Comparison of ENCODE assay signal across 3 cellular contexts in the genomic region with DNA sequence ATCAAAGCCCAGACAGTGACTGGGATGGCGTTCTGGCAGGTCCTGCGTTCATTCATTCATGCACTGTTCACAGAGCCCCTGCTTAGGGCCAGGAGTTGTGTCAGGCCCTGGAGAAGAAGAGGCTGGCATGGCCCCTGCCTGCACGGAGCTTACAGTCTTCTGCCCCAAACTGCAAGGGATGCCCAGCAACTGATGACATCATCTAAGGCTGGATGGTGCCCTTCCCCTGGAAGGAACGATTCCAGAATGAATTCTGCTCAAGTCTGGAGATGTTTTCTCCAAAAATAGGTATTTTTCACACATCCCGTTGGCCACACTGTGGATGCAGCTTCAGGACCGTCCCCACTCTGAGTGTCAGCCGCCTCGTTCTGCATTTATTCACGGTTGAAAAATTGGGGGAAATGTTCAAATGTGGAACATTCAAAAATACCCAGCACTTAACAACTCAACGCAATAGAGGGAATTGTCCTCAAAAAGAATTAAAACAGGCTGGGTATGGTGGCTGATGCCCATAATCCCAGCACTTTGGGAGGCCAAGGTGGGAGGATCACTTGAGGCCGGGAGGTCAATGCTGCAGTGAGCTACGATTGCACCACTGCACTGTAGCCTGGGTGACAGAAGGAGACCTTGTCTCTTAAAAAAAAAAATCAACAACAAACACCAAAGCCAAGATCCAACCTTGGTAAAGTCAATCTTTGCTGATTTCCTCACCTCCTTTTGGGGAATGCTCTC.
A peak's percentile ranks its signal among the peaks of the same experiment; 100 is the strongest.
TF ChIP-seq lines count a peak whose summit lies in the region.

No MANE protein-coding gene starts in this region.

TF ChIP-seq in SK-N-SH, 30 proteins besides CTCF, POLR2A, EP300 and RAD21 (continued from another document):
- TF ChIP-seq, protein P1, sequence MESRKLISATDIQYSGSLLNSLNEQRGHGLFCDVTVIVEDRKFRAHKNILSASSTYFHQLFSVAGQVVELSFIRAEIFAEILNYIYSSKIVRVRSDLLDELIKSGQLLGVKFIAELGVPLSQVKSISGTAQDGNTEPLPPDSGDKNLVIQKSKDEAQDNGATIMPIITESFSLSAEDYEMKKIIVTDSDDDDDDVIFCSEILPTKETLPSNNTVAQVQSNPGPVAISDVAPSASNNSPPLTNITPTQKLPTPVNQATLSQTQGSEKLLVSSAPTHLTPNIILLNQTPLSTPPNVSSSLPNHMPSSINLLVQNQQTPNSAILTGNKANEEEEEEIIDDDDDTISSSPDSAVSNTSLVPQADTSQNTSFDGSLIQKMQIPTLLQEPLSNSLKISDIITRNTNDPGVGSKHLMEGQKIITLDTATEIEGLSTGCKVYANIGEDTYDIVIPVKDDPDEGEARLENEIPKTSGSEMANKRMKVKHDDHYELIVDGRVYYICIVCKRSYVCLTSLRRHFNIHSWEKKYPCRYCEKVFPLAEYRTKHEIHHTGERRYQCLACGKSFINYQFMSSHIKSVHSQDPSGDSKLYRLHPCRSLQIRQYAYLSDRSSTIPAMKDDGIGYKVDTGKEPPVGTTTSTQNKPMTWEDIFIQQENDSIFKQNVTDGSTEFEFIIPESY (IDR thresholded peaks at IDR 0.05; ENCODE audit: borderline replicate concordance, low read depth), result no peak
- TF ChIP-seq RFX5 (IDR thresholded peaks at IDR 0.05; ENCODE audit: low read length) (peak; percentile 94), JUND (IDR thresholded peaks at IDR 0.05) (no peak)

TF ChIP-seq in SK-N-SH treated with all-trans-retinoic acid at 6 μM for 48 hours, 23 proteins besides CTCF, POLR2A, EP300 and RAD21 (continued from another document):
- TF ChIP-seq, protein P2, sequence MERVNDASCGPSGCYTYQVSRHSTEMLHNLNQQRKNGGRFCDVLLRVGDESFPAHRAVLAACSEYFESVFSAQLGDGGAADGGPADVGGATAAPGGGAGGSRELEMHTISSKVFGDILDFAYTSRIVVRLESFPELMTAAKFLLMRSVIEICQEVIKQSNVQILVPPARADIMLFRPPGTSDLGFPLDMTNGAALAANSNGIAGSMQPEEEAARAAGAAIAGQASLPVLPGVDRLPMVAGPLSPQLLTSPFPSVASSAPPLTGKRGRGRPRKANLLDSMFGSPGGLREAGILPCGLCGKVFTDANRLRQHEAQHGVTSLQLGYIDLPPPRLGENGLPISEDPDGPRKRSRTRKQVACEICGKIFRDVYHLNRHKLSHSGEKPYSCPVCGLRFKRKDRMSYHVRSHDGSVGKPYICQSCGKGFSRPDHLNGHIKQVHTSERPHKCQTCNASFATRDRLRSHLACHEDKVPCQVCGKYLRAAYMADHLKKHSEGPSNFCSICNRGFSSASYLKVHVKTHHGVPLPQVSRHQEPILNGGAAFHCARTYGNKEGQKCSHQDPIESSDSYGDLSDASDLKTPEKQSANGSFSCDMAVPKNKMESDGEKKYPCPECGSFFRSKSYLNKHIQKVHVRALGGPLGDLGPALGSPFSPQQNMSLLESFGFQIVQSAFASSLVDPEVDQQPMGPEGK (CRISPR knock-in tag; IDR thresholded peaks at IDR 0.05; ENCODE audit: borderline replicate concordance), result no peak
- TF ChIP-seq TOX (CRISPR knock-in tag; IDR thresholded peaks at IDR 0.05; ENCODE audit: borderline replicate concordance) (no peak), ZFP30 (CRISPR knock-in tag; IDR thresholded peaks at IDR 0.05) (no peak), ISL1 (CRISPR knock-in tag; IDR thresholded peaks at IDR 0.05) (no peak), RARB (CRISPR knock-in tag; IDR thresholded peaks at IDR 0.05) (no peak), ARNTL (CRISPR knock-in tag; IDR thresholded peaks at IDR 0.05; ENCODE audit: borderline replicate concordance, low read depth) (no peak), ZFP3 (CRISPR knock-in tag; IDR thresholded peaks at IDR 0.05) (no peak), PPARA (CRISPR knock-in tag; IDR thresholded peaks at IDR 0.05; ENCODE audit: borderline replicate concordance) (no peak), ZNF70 (CRISPR knock-in tag; IDR thresholded peaks at IDR 0.05) (no peak), OSR1 (CRISPR knock-in tag; IDR thresholded peaks at IDR 0.05) (no peak), SNAI2 (CRISPR knock-in tag; IDR thresholded peaks at IDR 0.05) (no peak), ZC3H10 (CRISPR knock-in tag; IDR thresholded peaks at IDR 0.05) (no peak), CSDC2 (CRISPR knock-in tag; IDR thresholded peaks at IDR 0.05) (no peak), TCF4 (CRISPR knock-in tag; IDR thresholded peaks at IDR 0.05; ENCODE audit: borderline replicate concordance) (no peak), ZNF565 (CRISPR knock-in tag; conservative IDR thresholded peaks at IDR 0.05; ENCODE audit: low read depth) (no peak), ZNF8 (CRISPR knock-in tag; IDR thresholded peaks at IDR 0.05) (no peak)
- TF ChIP-seq, protein P3, sequence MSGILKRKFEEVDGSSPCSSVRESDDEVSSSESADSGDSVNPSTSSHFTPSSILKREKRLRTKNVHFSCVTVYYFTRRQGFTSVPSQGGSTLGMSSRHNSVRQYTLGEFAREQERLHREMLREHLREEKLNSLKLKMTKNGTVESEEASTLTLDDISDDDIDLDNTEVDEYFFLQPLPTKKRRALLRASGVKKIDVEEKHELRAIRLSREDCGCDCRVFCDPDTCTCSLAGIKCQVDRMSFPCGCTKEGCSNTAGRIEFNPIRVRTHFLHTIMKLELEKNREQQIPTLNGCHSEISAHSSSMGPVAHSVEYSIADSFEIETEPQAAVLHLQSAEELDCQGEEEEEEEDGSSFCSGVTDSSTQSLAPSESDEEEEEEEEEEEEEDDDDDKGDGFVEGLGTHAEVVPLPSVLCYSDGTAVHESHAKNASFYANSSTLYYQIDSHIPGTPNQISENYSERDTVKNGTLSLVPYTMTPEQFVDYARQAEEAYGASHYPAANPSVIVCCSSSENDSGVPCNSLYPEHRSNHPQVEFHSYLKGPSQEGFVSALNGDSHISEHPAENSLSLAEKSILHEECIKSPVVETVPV (CRISPR knock-in tag; IDR thresholded peaks at IDR 0.05), result no peak
- TF ChIP-seq, protein P4, sequence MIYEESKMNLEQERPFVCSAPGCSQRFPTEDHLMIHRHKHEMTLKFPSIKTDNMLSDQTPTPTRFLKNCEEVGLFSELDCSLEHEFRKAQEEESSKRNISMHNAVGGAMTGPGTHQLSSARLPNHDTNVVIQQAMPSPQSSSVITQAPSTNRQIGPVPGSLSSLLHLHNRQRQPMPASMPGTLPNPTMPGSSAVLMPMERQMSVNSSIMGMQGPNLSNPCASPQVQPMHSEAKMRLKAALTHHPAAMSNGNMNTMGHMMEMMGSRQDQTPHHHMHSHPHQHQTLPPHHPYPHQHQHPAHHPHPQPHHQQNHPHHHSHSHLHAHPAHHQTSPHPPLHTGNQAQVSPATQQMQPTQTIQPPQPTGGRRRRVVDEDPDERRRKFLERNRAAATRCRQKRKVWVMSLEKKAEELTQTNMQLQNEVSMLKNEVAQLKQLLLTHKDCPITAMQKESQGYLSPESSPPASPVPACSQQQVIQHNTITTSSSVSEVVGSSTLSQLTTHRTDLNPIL (CRISPR knock-in tag; IDR thresholded peaks at IDR 0.05; ENCODE audit: low read depth), result no peak
- TF ChIP-seq, protein P5, sequence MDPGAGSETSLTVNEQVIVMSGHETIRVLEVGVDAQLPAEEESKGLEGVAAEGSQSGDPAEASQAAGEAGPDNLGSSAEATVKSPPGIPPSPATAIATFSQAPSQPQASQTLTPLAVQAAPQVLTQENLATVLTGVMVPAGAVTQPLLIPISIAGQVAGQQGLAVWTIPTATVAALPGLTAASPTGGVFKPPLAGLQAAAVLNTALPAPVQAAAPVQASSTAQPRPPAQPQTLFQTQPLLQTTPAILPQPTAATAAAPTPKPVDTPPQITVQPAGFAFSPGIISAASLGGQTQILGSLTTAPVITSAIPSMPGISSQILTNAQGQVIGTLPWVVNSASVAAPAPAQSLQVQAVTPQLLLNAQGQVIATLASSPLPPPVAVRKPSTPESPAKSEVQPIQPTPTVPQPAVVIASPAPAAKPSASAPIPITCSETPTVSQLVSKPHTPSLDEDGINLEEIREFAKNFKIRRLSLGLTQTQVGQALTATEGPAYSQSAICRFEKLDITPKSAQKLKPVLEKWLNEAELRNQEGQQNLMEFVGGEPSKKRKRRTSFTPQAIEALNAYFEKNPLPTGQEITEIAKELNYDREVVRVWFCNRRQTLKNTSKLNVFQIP (CRISPR knock-in tag; IDR thresholded peaks at IDR 0.05; ENCODE audit: borderline replicate concordance, low read depth), result no peak

TF ChIP-seq in A549, 52 proteins besides CTCF, POLR2A, EP300 and RAD21 (continued from another document):
- no peak for TF ChIP-seq KDM1A (IDR thresholded peaks at IDR 0.05; ENCODE audit: low read depth)
- TF ChIP-seq, protein P6, sequence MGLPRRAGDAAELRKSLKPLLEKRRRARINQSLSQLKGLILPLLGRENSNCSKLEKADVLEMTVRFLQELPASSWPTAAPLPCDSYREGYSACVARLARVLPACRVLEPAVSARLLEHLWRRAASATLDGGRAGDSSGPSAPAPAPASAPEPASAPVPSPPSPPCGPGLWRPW (IDR thresholded peaks at IDR 0.05), result no peak
- no peak for TF ChIP-seq MAFK (IDR thresholded peaks at IDR 0.05; ENCODE audit: partially characterized antibody)
- no peak for TF ChIP-seq BHLHE40 (IDR thresholded peaks at IDR 0.05; ENCODE audit: low read depth, low read length)
- no peak for TF ChIP-seq MAZ (IDR thresholded peaks at IDR 0.05; ENCODE audit: borderline replicate concordance, low read depth, low read length)
- TF ChIP-seq EHMT2 (IDR thresholded peaks at IDR 0.05; ENCODE audit: low read depth), result no peak
- TF ChIP-seq CHD2 (IDR thresholded peaks at IDR 0.05; ENCODE audit: low read length, partially characterized antibody), result no peak
- TF ChIP-seq, protein P7, sequence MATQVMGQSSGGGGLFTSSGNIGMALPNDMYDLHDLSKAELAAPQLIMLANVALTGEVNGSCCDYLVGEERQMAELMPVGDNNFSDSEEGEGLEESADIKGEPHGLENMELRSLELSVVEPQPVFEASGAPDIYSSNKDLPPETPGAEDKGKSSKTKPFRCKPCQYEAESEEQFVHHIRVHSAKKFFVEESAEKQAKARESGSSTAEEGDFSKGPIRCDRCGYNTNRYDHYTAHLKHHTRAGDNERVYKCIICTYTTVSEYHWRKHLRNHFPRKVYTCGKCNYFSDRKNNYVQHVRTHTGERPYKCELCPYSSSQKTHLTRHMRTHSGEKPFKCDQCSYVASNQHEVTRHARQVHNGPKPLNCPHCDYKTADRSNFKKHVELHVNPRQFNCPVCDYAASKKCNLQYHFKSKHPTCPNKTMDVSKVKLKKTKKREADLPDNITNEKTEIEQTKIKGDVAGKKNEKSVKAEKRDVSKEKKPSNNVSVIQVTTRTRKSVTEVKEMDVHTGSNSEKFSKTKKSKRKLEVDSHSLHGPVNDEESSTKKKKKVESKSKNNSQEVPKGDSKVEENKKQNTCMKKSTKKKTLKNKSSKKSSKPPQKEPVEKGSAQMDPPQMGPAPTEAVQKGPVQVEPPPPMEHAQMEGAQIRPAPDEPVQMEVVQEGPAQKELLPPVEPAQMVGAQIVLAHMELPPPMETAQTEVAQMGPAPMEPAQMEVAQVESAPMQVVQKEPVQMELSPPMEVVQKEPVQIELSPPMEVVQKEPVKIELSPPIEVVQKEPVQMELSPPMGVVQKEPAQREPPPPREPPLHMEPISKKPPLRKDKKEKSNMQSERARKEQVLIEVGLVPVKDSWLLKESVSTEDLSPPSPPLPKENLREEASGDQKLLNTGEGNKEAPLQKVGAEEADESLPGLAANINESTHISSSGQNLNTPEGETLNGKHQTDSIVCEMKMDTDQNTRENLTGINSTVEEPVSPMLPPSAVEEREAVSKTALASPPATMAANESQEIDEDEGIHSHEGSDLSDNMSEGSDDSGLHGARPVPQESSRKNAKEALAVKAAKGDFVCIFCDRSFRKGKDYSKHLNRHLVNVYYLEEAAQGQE (IDR thresholded peaks at IDR 0.05), result 0 out of 2 replicates have a peak, but pooled peaks have one; percentile 1
- no peak for TF ChIP-seq CBX2 (IDR thresholded peaks at IDR 0.05; ENCODE audit: borderline replicate concordance, low read depth)
- TF ChIP-seq, protein P8, sequence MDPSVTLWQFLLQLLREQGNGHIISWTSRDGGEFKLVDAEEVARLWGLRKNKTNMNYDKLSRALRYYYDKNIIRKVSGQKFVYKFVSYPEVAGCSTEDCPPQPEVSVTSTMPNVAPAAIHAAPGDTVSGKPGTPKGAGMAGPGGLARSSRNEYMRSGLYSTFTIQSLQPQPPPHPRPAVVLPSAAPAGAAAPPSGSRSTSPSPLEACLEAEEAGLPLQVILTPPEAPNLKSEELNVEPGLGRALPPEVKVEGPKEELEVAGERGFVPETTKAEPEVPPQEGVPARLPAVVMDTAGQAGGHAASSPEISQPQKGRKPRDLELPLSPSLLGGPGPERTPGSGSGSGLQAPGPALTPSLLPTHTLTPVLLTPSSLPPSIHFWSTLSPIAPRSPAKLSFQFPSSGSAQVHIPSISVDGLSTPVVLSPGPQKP (IDR thresholded peaks at IDR 0.05; ENCODE audit: low read depth, low read length), result no peak
- no peak for TF ChIP-seq NPAS2 (CRISPR knock-in tag; IDR thresholded peaks at IDR 0.05; ENCODE audit: borderline replicate concordance)
- peak; percentile 93 for TF ChIP-seq RFX5 (IDR thresholded peaks at IDR 0.05)
- TF ChIP-seq ZFP36 (IDR thresholded peaks at IDR 0.05; ENCODE audit: borderline replicate concordance, partially characterized antibody), result no peak
- TF ChIP-seq CEBPB (IDR thresholded peaks at IDR 0.05), result no peak
- TF ChIP-seq, protein P9, sequence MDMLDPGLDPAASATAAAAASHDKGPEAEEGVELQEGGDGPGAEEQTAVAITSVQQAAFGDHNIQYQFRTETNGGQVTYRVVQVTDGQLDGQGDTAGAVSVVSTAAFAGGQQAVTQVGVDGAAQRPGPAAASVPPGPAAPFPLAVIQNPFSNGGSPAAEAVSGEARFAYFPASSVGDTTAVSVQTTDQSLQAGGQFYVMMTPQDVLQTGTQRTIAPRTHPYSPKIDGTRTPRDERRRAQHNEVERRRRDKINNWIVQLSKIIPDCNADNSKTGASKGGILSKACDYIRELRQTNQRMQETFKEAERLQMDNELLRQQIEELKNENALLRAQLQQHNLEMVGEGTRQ (IDR thresholded peaks at IDR 0.05), result no peak
TF ChIP-seq in A549: peak in this region for 2.
